Comparison of ENCODE assay signal across 15 cellular contexts in the genomic region with DNA sequence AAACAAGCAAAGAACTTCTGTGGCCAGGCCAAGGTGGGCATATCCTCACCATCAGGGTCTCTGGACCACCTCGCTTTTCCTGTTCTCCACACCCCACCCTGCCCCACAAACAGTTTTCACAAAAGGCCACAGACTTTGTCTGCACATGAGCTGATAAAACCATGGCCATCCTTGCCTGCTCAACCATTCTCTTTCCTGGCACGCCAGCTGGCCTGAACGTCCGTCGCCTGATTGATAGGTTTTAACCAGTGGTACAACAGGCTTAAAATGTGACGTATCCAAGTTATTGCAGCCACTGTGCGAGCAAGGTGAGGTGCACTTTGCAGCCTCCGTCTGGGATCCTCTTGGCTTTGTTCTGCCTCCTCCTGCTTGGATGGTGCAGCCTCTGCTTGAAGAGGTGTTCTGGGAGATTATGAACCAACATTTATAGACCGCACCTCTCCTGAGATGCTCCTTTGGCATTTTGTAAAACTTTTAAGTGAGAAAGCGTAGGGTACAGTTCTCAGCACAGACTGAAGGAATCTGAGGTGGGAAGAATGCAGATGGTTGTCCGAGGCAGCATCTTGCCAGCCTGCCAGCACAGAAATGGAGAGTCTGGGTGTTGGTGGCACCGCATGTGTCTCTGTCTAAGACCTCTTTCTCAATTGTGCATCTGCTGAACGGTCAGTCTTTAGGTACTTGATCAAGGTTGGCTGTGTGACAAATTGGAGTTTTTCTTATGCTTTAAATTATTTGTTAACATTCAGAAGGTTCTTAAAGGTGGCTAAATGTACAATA.
DNase-seq lines count a peak whose midpoint lies in the region; ATAC-seq and TF ChIP-seq lines count a peak whose summit lies in the region.
"Had no signal": no experiment of that assay in that cellular context is flagged by ENCODE, and none has a peak within 500 bp of the region (broad histone marks: within the 10 kb centered on the region; RNA-seq: fewer than 3 reads in every experiment).

No MANE protein-coding gene starts in this region.

- H3K9me3 Mint-ChIP-seq in activated naive CD4-positive, alpha-beta T cell treated with anti-CD3 and anti-CD28 coated beads, Interleukin-2, amount 50 U/mL, for 24 hours = no peaks in the 10 kb centered on the region
- peaks cover 3 to 47% of the 10 kb centered on the region in 2 donors for H3K9me3 Mint-ChIP-seq in activated naive CD4-positive, alpha-beta T cell treated with anti-CD3 and anti-CD28 coated beads, Interleukin-2, amount 50 U/mL, for 72 hours
- H3K9me3 Mint-ChIP-seq in IgD-negative memory B cell = peaks cover 0 to 4% (median 2%) of the 10 kb centered on the region in 3 donors
- no peaks in the 10 kb centered on the region for H3K9me3 Mint-ChIP-seq in central memory CD8-positive, alpha-beta T cell
- H3K9me3 Mint-ChIP-seq in stimulated activated effector memory CD8-positive, alpha-beta T cell treated with anti-CD3 and anti-CD28 coated beads, Interleukin-12 subunit alpha, Interleukin-12 subunit beta, amount 100 ng/mL, for 72 hours = no peaks in the 10 kb centered on the region

- H3K4me3 Mint-ChIP-seq in activated naive CD4-positive, alpha-beta T cell treated with anti-CD3 and anti-CD28 coated beads, Interleukin-2, amount 50 U/mL, for 24 hours = no peak overlapping the region
- peak overlapping the region in 1 of 4 donors; percentile 68 for H3K4me3 Mint-ChIP-seq in IgD-negative memory B cell
- no peak overlapping the region for H3K4me3 Mint-ChIP-seq in central memory CD8-positive, alpha-beta T cell
- H3K4me3 Mint-ChIP-seq in stimulated activated effector memory CD8-positive, alpha-beta T cell treated with anti-CD3 and anti-CD28 coated beads, Interleukin-12 subunit alpha, Interleukin-12 subunit beta, amount 100 ng/mL, for 72 hours = no peak overlapping the region

- peaks cover 68% of the 10 kb centered on the region for H3K36me3 Mint-ChIP-seq in activated naive CD4-positive, alpha-beta T cell treated with anti-CD3 and anti-CD28 coated beads, Interleukin-2, amount 50 U/mL, for 24 hours
- peaks cover 78 to 95% of the 10 kb centered on the region in 2 donors for H3K36me3 Mint-ChIP-seq in activated naive CD4-positive, alpha-beta T cell treated with anti-CD3 and anti-CD28 coated beads, Interleukin-2, amount 50 U/mL, for 72 hours
- H3K36me3 Mint-ChIP-seq in IgD-negative memory B cell = peaks cover 48% of the 10 kb centered on the region
- peaks cover 76% of the 10 kb centered on the region for H3K36me3 Mint-ChIP-seq in central memory CD8-positive, alpha-beta T cell (ENCODE audit: insufficient read depth)
- no peaks in the 10 kb centered on the region for H3K36me3 Mint-ChIP-seq in stimulated activated effector memory CD8-positive, alpha-beta T cell treated with anti-CD3 and anti-CD28 coated beads, Interleukin-12 subunit alpha, Interleukin-12 subunit beta, amount 100 ng/mL, for 72 hours

- peak overlapping the region; percentile 6 for H3K27ac Mint-ChIP-seq in activated naive CD4-positive, alpha-beta T cell treated with anti-CD3 and anti-CD28 coated beads, Interleukin-2, amount 50 U/mL, for 24 hours
- peak overlapping the region in 1 of 2 donors; percentile 58 for H3K27ac Mint-ChIP-seq in activated naive CD4-positive, alpha-beta T cell treated with anti-CD3 and anti-CD28 coated beads, Interleukin-2, amount 50 U/mL, for 72 hours
- peak overlapping the region; percentile 22 to 73 (median 29) for H3K27ac Mint-ChIP-seq in IgD-negative memory B cell
- peak overlapping the region; percentile 32 for H3K27ac Mint-ChIP-seq in central memory CD8-positive, alpha-beta T cell (ENCODE audit: low read depth)
- peak overlapping the region; percentile 71 for H3K27ac Mint-ChIP-seq in stimulated activated effector memory CD8-positive, alpha-beta T cell treated with anti-CD3 and anti-CD28 coated beads, Interleukin-12 subunit alpha, Interleukin-12 subunit beta, amount 100 ng/mL, for 72 hours

- no peaks in the 10 kb centered on the region for H3K27me3 Mint-ChIP-seq in activated naive CD4-positive, alpha-beta T cell treated with anti-CD3 and anti-CD28 coated beads, Interleukin-2, amount 50 U/mL, for 24 hours
- H3K27me3 Mint-ChIP-seq in IgD-negative memory B cell = no peaks in the 10 kb centered on the region
- no peaks in the 10 kb centered on the region for H3K27me3 Mint-ChIP-seq in central memory CD8-positive, alpha-beta T cell

- DNase-seq in activated naive CD4-positive, alpha-beta T cell treated with anti-CD3 and anti-CD28 coated beads, Interleukin-2, amount 50 U/mL, for 72 hours (ENCODE audit: low spot score in 2 of 2) = no peak
- no peak for DNase-seq in central memory CD8-positive, alpha-beta T cell (ENCODE audit: low spot score in 2 of 2)
- no peak for DNase-seq in stimulated activated effector memory CD8-positive, alpha-beta T cell treated with anti-CD3 and anti-CD28 coated beads, Interleukin-12 subunit alpha, Interleukin-12 subunit beta, amount 100 ng/mL, for 72 hours (ENCODE audit: low spot score in 2 of 2)
- DNase-seq in effector CD4-positive, alpha-beta T cell = no peak
- no peak for DNase-seq in GM10266 (ENCODE audit: extremely low spot score)
- DNase-seq: COR-L47, DMS153, NCI-H187, NCI-H226, NCI-H526 treated with DMSO at 0.1 percent for 48 hours, Right ventricle myocardium superior had no signal

- H3K4me1 Mint-ChIP-seq in activated naive CD4-positive, alpha-beta T cell treated with anti-CD3 and anti-CD28 coated beads, Interleukin-2, amount 50 U/mL, for 24 hours = peaks cover 31% of the 10 kb centered on the region
- H3K4me1 Mint-ChIP-seq in IgD-negative memory B cell = peaks cover 4 to 8% (median 8%) of the 10 kb centered on the region in 3 donors
- H3K4me1 Mint-ChIP-seq in central memory CD8-positive, alpha-beta T cell = peaks cover 74% of the 10 kb centered on the region
- H3K4me1 Mint-ChIP-seq in stimulated activated effector memory CD8-positive, alpha-beta T cell treated with anti-CD3 and anti-CD28 coated beads, Interleukin-12 subunit alpha, Interleukin-12 subunit beta, amount 100 ng/mL, for 72 hours = peaks cover 78% of the 10 kb centered on the region

- TF ChIP-seq CTCF in GM10266 (IDR thresholded peaks at IDR 0.05; ENCODE audit: control insufficient read depth, insufficient read depth, low read depth, missing control alignments) = no peak

- no peak for ATAC-seq in activated naive CD4-positive, alpha-beta T cell treated with anti-CD3 and anti-CD28 coated beads, Interleukin-2, amount 50 U/mL, for 72 hours
- no peak for ATAC-seq in central memory CD8-positive, alpha-beta T cell (replicated peaks; ENCODE audit: extremely low read depth, poor library complexity, severe bottlenecking)
- no peak for ATAC-seq in stimulated activated effector memory CD8-positive, alpha-beta T cell treated with anti-CD3 and anti-CD28 coated beads, Interleukin-12 subunit alpha, Interleukin-12 subunit beta, amount 100 ng/mL, for 72 hours
- no peak for ATAC-seq in HG03378 (IDR thresholded peaks at IDR 0.05; ENCODE audit: unreplicated experiment)
- ATAC-seq: A549 had no signal
